ENCODE assay signal across 8 cellular contexts in the genomic region with DNA sequence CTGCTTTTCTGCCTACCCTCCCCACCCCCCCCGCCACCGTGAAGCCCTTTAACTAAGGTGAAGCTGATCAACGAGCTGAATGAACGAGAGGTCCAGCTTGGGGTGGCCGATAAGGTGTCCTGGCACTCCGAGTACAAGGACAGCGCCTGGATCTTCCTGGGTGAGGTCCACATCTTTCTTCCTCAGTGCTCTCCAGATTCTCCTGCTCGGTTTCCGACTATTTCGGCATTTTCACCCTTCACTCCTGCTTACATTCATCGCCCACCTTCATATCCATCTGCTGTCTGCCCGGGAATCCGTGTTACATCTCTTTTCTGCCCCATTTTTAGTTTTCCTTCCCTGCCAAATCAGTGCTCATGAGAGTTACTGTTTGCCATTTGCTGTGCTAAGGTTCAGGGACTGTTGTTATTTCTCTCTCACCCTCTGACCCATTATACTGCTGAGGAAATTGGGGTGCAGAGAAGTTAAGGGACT. TPM values are rescaled to one million over a fixed set of nuclear protein-coding genes. Genes with fewer than 3 reads are reported as not detected.
DNase-seq lines count a peak whose midpoint lies in the region; FAIRE-seq and TF ChIP-seq lines count a peak whose summit lies in the region.

No MANE protein-coding gene starts in this region.

- H3K27me3 ChIP-seq in SJCRH30 (no peaks in the 10 kb centered on the region), fibroblast of lung (ENCODE audit: control insufficient read depth, insufficient read depth, low read length) (no peaks in the 10 kb centered on the region)

- H4K20me1 ChIP-seq in fibroblast of lung (ENCODE audit: control insufficient read depth, extremely low read depth, insufficient read depth, low read length), result no peaks in the 10 kb centered on the region

- peak overlapping the region; percentile 26 for H3K9ac ChIP-seq in fibroblast of lung (ENCODE audit: insufficient read depth, low read length)

- H3K4me2 ChIP-seq in fibroblast of lung (ENCODE audit: extremely low read depth, insufficient read depth, low read length), result peak overlapping the region; percentile 77

- DNase-seq in GM18507 (ENCODE audit: extremely low spot score, insufficient read length, low read depth) (no peak), SJCRH30 (no peak), fibroblast of lung (ENCODE audit: low read depth in 2 of 2) (no peak), retina (peak; percentile 2), OCI-M1 (lab: John Stamatoyannopoulos, UW) (no peak), T-helper 9 cell (no peak), NCI-H748 treated with DMSO at 0.1 percent for 48 hours (lab: John Stamatoyannopoulos, UW) (no peak), AML-193 (lab: John Stamatoyannopoulos, UW) (no peak)

- no peak overlapping the region for H2AFZ ChIP-seq in fibroblast of lung (ENCODE audit: low read length)

- H3K4me3 ChIP-seq in SJCRH30 (peak overlapping the region; percentile 73), fibroblast of lung (replicated peaks in 1 of 4; ENCODE audit: control extremely low read depth in 1 of 4, insufficient read depth in 1 of 4, low read depth in 3 of 4, low read length in 4 of 4) (peak overlapping the region; percentile 47 to 91 (median 63))

- peaks cover 8% of the 10 kb centered on the region for H3K79me2 ChIP-seq in fibroblast of lung (ENCODE audit: control insufficient read depth, insufficient read depth, low read length)

- peak overlapping the region; percentile 64; the same call in 1 of the 2 replicates for H3K27ac ChIP-seq in SJCRH30
- H3K27ac ChIP-seq in fibroblast of lung (ENCODE audit: insufficient read depth, low read length), result peak overlapping the region; percentile 50

- H3K36me3 ChIP-seq in SJCRH30, result no peaks in the 10 kb centered on the region
- peaks cover 2% of the 10 kb centered on the region for H3K36me3 ChIP-seq in fibroblast of lung (ENCODE audit: control insufficient read depth, insufficient read depth, low read length)

- H3K9me3 ChIP-seq in SJCRH30 (replicated peaks) (no peaks in the 10 kb centered on the region), fibroblast of lung (ENCODE audit: control insufficient read depth, insufficient read depth, low read depth, low read length) (no peaks in the 10 kb centered on the region)

- FAIRE-seq in GM18507 (lab: Jason Lieb, UNC), result peak; percentile 62

- no peaks in the 10 kb centered on the region for H3K4me1 ChIP-seq in SJCRH30
- no peaks in the 10 kb centered on the region for H3K4me1 ChIP-seq in fibroblast of lung (ENCODE audit: control insufficient read depth, extremely low read depth, insufficient read depth, low read length)

- TF ChIP-seq CTCF in fibroblast of lung (conservative IDR thresholded peaks at IDR 0.05 in 1 of 2, IDR thresholded peaks at IDR 0.05 in 1 of 2; ENCODE audit: low read depth in 1 of 2, low read length in 2 of 2), result no peak

RNA-seq across cellular contexts. Expression of gene RBMX2, which starts 0.5 kb away (rescaled TPM):
- 30.2 and 30.6 TPM in 2 replicates for total RNA-seq in SJCRH30 (2014; rRNA removed; shearing (Covaris generic))
- 32.0 and 37.2 TPM in 2 replicates for total RNA-seq in fibroblast of lung
- polyA plus RNA-seq in fibroblast of lung, result 20.8 and 22.0 TPM in 2 replicates
- polyA plus RNA-seq in fibroblast of lung (2012), result 21.9 and 22.8 TPM in 2 replicates
- 0.71 TPM in 1 of 2 replicates, not detected in the other for polyA minus RNA-seq in fibroblast of lung (ENCODE audit: low replicate concordance)

RNA-seq across cellular contexts. Expression of gene GPR119, which starts 16.8 kb away (rescaled TPM):
- total RNA-seq in SJCRH30 (2014; rRNA removed; shearing (Covaris generic)), result not detected in 2 replicates
- not detected in 2 replicates for total RNA-seq in fibroblast of lung
- not detected in 2 replicates for polyA plus RNA-seq in fibroblast of lung
- not detected in 2 replicates for polyA plus RNA-seq in fibroblast of lung (2012)
- polyA minus RNA-seq in fibroblast of lung (ENCODE audit: low replicate concordance), result 1.4 TPM in 1 of 2 replicates, not detected in the other
